ENCODE assay signal across 18 cellular contexts in the genomic region with DNA sequence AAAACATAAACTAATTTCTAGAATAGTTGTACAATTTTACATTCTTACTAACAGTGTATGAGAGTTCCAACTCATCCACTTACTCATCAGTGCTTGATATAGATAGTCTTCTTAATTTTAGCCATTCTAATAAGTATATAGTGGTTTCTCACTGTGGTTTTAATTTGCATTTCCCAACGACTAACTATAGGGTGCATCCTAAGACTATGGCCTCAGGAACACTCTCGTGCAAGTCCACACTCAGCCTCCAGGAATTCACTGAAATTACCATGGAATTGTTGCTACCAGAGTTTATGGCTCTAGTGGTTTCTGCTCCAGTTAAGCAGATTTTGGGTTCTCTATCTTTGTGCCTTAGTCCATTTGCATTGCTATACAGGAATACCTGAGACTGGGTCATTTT.
DNase-seq lines count a peak whose midpoint lies in the region; ATAC-seq and TF ChIP-seq lines count a peak whose summit lies in the region.
"Had no signal": no experiment of that assay in that cellular context is flagged by ENCODE, and none has a peak within 500 bp of the region (broad histone marks: within the 10 kb centered on the region; RNA-seq: fewer than 3 reads in every experiment).

No MANE protein-coding gene starts in this region.

- DNase-seq in A673 (ENCODE audit: low spot score) (no peak), GM04503 (ENCODE audit: low read depth) (peak; percentile 7), Panc1 (ENCODE audit: low read depth, low spot score) (no peak), foreskin keratinocyte (peak; percentile 3 to 12), erythroblast (lab: John Stamatoyannopoulos, UW) (no peak)
- no peak for DNase-seq in activated CD4-positive, alpha-beta T cell treated with anti-CD3 and anti-CD28 coated beads for 1 hour
- DNase-seq: DMS 273 treated with DMSO at 0.1 percent for 48 hours, KBM-7, NCI-H1092 treated with DMSO at 0.1 percent for 48 hours, NCI-H2081 treated with DMSO at 0.1 percent for 48 hours, NCI-H510A treated with DMSO at 0.1 percent for 48 hours, Right ventricle myocardium superior had no signal

- POLR2A ChIA-PET in A673 (lab: Charles Lee; ENCODE audit: low non-redundant PET) = no interaction called here
- POLR2A ChIA-PET in Panc1 (lab: Charles Lee) = interaction anchor here (0.6 kb wide), 1 partner anchor 137 kb away, joined by 3 read pairs; no protein-coding TSS in a partner anchor

- ATAC-seq in Panc1 (no peak), foreskin keratinocyte (no peak), GM19467 (IDR thresholded peaks at IDR 0.05; ENCODE audit: unreplicated experiment) (no peak), HG03354 (IDR thresholded peaks at IDR 0.05; ENCODE audit: poor library complexity, severe bottlenecking, unreplicated experiment) (no peak)
- ATAC-seq: GM23338, HCT116 had no signal

- intact Hi-C loops in A673 (cut with micrococcal nuclease; ENCODE audit: unreplicated experiment) = no loop called here
- intact Hi-C loops in Panc1 (cut with micrococcal nuclease; ENCODE audit: unreplicated experiment) = no loop called here

- no peak for TF ChIP-seq POLR2A in erythroblast (IDR thresholded peaks at IDR 0.05; ENCODE audit: low read length)

- no peaks in the 10 kb centered on the region for H3K9me3 ChIP-seq in A673 (ENCODE audit: low read depth, low read length, poor library complexity, severe bottlenecking)
- no peaks in the 10 kb centered on the region for H3K9me3 ChIP-seq in Panc1 (ENCODE audit: control insufficient read depth, insufficient read depth, low read depth, low read length)

- no peak overlapping the region for H3K4me3 ChIP-seq in A673 (ENCODE audit: low read depth, low read length, poor library complexity, severe bottlenecking)
- H3K4me3 ChIP-seq in Panc1 (ENCODE audit: low read depth in 2 of 2, low read length in 2 of 2) = no peak overlapping the region
- H3K4me3 ChIP-seq: BLaER1 treated with 17β-estradiol and CSF1 and Interleukin-3, amounts not matched to agents 10 nM and 100 nM; GM23338; SK-N-MC had no signal

- TF ChIP-seq CTCF in A673 (conservative IDR thresholded peaks at IDR 0.05; ENCODE audit: low read depth, low read length) = 0 out of 2 replicates have a peak, but pooled peaks have one; percentile 16
- peak; percentile 31; the same call in 1 of the 2 replicates for TF ChIP-seq CTCF in Panc1 (IDR thresholded peaks at IDR 0.05)
- peak; percentile 14 for TF ChIP-seq CTCF in foreskin keratinocyte (conservative IDR thresholded peaks at IDR 0.05)

- in situ Hi-C loops in Panc1 (cut with HindIII; ENCODE audit: low pct_unique_long_range_greater_than_20kb, low sequenced_read_pairs) = no loop called here

- BruUV-seq in A673 (replicated peaks; lab: Mats Ljungman, UMichigan) = no TSS peak
- no TSS peak for BruUV-seq in Panc1 (replicated peaks; lab: Mats Ljungman, UMichigan)

- peaks cover 8% of the 10 kb centered on the region for H3K27me3 ChIP-seq in A673 (replicated peaks; ENCODE audit: insufficient read depth, low read depth, low read length, poor library complexity)
- no peaks in the 10 kb centered on the region for H3K27me3 ChIP-seq in Panc1 (ENCODE audit: control insufficient read depth, insufficient read depth, low read length)
- H3K27me3 ChIP-seq in foreskin keratinocyte = no peaks in the 10 kb centered on the region
- H3K27me3 ChIP-seq: BLaER1 treated with 17β-estradiol and CSF1 and Interleukin-3, amounts not matched to agents 10 nM and 100 nM had no signal

- CTCF ChIA-PET in A673 (lab: Charles Lee) (interaction anchor here (0.6 kb wide), 1 partner anchor 203 kb away, joined by 3 read pairs; no protein-coding TSS in a partner anchor), Panc1 (lab: Charles Lee) (no interaction called here)

- H3K36me3 ChIP-seq in A673 (ENCODE audit: insufficient read depth, low read length, poor library complexity, severe bottlenecking) (no peaks in the 10 kb centered on the region), Panc1 (ENCODE audit: control insufficient read depth, insufficient read depth, low read length) (no peaks in the 10 kb centered on the region)
- H3K36me3 ChIP-seq: BLaER1 treated with 17β-estradiol and CSF1 and Interleukin-3, amounts not matched to agents 10 nM and 100 nM had no signal

- H3K4me1 ChIP-seq in A673 (ENCODE audit: insufficient read depth, low read length, poor library complexity, severe bottlenecking) = no peaks in the 10 kb centered on the region
- H3K4me1 ChIP-seq in Panc1 (ENCODE audit: control insufficient read depth, insufficient read depth, low read length) = no peaks in the 10 kb centered on the region
- no peaks in the 10 kb centered on the region for H3K4me1 ChIP-seq in foreskin keratinocyte
- H3K4me1 ChIP-seq: BLaER1 treated with 17β-estradiol and CSF1 and Interleukin-3, amounts not matched to agents 10 nM and 100 nM had no signal

- H3K27ac ChIP-seq in A673 (ENCODE audit: low read depth, low read length, poor library complexity, severe bottlenecking) (no peak overlapping the region), Panc1 (ENCODE audit: low read length) (no peak overlapping the region), foreskin keratinocyte (no peak overlapping the region)
- H3K27ac ChIP-seq: BLaER1 treated with 17β-estradiol and CSF1 and Interleukin-3, amounts not matched to agents 10 nM and 100 nM; SK-N-MC had no signal

Comparison
In these comparisons a context has a peak if more than half of its experiments do, and no peak if none do; other contexts are left out.
1. DNase-seq: peak in GM04503 (single experiment) and foreskin keratinocyte (2 of 2); none in A673 (single experiment), Panc1 (single experiment), erythroblast (0 of 2) and activated CD4-positive, alpha-beta T cell treated with anti-CD3 and anti-CD28 coated beads for 1 hour (single experiment).
2. Peak in every context shown above with its lines, with median percentiles within 50 percentile points of each other: CTCF ChIP-seq.